Comparison of ENCODE assay signal across 9 cellular contexts in the genomic region with DNA sequence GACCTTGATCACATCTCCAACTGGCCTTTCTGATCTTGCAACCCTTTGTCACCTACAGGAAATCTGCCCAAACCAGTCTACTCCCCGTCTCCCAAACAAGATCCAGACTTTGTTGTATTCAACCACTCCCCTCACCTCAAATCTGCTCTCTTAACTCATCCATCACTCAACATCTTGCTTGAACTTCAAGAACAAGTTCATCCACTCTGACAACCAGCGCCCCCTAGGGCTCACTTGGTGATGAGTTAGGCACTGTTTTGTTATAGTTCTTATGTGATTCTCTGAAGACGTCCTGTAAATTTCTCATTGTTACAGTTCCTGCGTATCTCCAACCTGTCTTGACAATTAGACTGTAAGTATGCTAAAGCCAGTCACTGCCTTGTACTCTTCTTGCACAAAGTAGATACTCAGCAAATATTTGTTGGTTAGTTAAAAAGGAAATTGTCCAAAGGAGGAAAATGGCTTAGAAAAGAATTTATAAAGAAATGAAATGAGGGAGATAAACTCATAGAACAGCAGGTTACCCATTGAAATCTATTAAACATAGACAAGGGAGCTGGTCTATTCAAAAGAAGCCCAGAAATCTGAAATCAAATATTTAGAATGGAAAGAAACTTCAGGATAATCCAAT. TPM values are rescaled to one million over a fixed set of nuclear protein-coding genes. Genes with fewer than 3 reads are reported as not detected.
DNase-seq lines count a peak whose midpoint lies in the region; ATAC-seq and TF ChIP-seq lines count a peak whose summit lies in the region.
"Had no signal": no experiment of that assay in that cellular context is flagged by ENCODE, and none has a peak within 500 bp of the region (broad histone marks: within the 10 kb centered on the region; RNA-seq: fewer than 3 reads in every experiment).

No MANE protein-coding gene starts in this region.

- no peaks in the 10 kb centered on the region for H3K36me3 Mint-ChIP-seq in activated CD8-positive, alpha-beta T cell treated with anti-CD3 and anti-CD28 coated beads, Interleukin-2, amount 10 ng/mL, durations not matched to agents 7 days and 5 days (ENCODE audit: low read depth)

- DNase-seq in CMK (ENCODE audit: low read depth) (peak; percentile 8), M059J (ENCODE audit: low read depth) (peak; percentile 7), fibroblast of pulmonary artery (ENCODE audit: low read depth) (peak; percentile 38), AG08395 (ENCODE audit: low spot score) (no peak)
- peak; percentile 65 for DNase-seq in activated CD8-positive, alpha-beta T cell treated with anti-CD3 and anti-CD28 coated beads, Interleukin-2, amount 10 ng/mL, durations not matched to agents 7 days and 5 days
- peak; percentile 4 to 49 for DNase-seq in stimulated activated CD4-positive, alpha-beta T cell treated with anti-CD3 and anti-CD28 coated beads, Interleukin-15, amount 100 ng/mL, for 1 hour (ENCODE audit: low read depth in 1 of 2, low spot score in 1 of 2)

- no peak overlapping the region for H3K27ac Mint-ChIP-seq in activated CD8-positive, alpha-beta T cell treated with anti-CD3 and anti-CD28 coated beads, Interleukin-2, amount 10 ng/mL, durations not matched to agents 7 days and 5 days

- POLR2A ChIA-PET in activated CD8-positive, alpha-beta T cell treated with anti-CD3 and anti-CD28 coated beads, Interleukin-2, amount 10 ng/mL, durations not matched to agents 7 days and 5 days (lab: Charles Lee) = no interaction called here

- H3K9me3 Mint-ChIP-seq in activated CD8-positive, alpha-beta T cell treated with anti-CD3 and anti-CD28 coated beads, Interleukin-2, amount 10 ng/mL, durations not matched to agents 7 days and 5 days (ENCODE audit: insufficient read depth) = no peaks in the 10 kb centered on the region

- no peaks in the 10 kb centered on the region for H3K4me1 Mint-ChIP-seq in activated CD8-positive, alpha-beta T cell treated with anti-CD3 and anti-CD28 coated beads, Interleukin-2, amount 10 ng/mL, durations not matched to agents 7 days and 5 days (ENCODE audit: low read depth)

- ATAC-seq in activated CD8-positive, alpha-beta T cell treated with anti-CD3 and anti-CD28 coated beads, Interleukin-2, amount 10 ng/mL, durations not matched to agents 7 days and 5 days = no peak
- no peak for ATAC-seq in GM18873 (IDR thresholded peaks at IDR 0.05; ENCODE audit: low FRiP score, unreplicated experiment)
- ATAC-seq in GM18502 (IDR thresholded peaks at IDR 0.05; ENCODE audit: poor library complexity, unreplicated experiment) = no peak
- ATAC-seq: left colon had no signal

- no peak overlapping the region for H3K4me3 Mint-ChIP-seq in activated CD8-positive, alpha-beta T cell treated with anti-CD3 and anti-CD28 coated beads, Interleukin-2, amount 10 ng/mL, durations not matched to agents 7 days and 5 days

- peak; percentile 55 for TF ChIP-seq CTCF in fibroblast of pulmonary artery (IDR thresholded peaks at IDR 0.05; ENCODE audit: low read length, missing control alignments)

- peaks cover 28% of the 10 kb centered on the region for H3K27me3 Mint-ChIP-seq in activated CD8-positive, alpha-beta T cell treated with anti-CD3 and anti-CD28 coated beads, Interleukin-2, amount 10 ng/mL, durations not matched to agents 7 days and 5 days (ENCODE audit: low read depth)

- no peak overlapping the region for H3K4me3 ChIP-seq in fibroblast of pulmonary artery (replicated peaks; ENCODE audit: low read depth, low read length)

- CTCF ChIA-PET in activated CD8-positive, alpha-beta T cell treated with anti-CD3 and anti-CD28 coated beads, Interleukin-2, amount 10 ng/mL, durations not matched to agents 7 days and 5 days (lab: Charles Lee) = interaction anchor here (0.7 to 1.2 kb wide), 2 partner anchors 9 to 124 kb away, joined by 3 to 4 read pairs; no protein-coding TSS in a partner anchor

RNA-seq across cellular contexts. Expression of a gene that starts 5.3 kb away (rescaled TPM):
- 4.0 and 10.8 TPM in 2 replicates for total RNA-seq in M059J (2014; rRNA removed; shearing (Covaris generic))
- under 1 TPM; 0.82 to 0.94 TPM for total RNA-seq in activated CD8-positive, alpha-beta T cell treated with anti-CD3 and anti-CD28 coated beads, Interleukin-2, amount 10 ng/mL, durations not matched to agents 7 days and 5 days
